ENCODE assay signal across 25 cellular contexts in the genomic region with DNA sequence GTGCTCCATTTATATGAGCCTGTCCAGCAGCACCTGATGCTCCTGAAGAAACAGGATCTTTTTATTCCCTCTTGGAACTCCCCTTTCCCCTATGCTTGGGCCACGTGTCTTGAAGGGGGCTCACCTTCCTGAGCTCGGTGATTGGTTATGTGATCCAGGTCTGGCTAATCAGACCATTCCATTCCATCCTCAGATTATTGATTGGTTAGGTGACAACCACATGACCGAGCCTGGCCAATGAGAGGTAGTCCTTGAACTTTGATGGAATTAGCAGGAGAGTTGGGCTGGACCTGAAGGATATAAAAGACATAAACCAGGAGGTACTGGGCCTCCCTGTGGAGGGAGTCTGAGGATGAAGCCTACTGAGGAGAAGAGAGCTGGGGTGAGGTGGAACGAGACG.
"Had no signal": no experiment of that assay in that cellular context is flagged by ENCODE, and none has a peak within 500 bp of the region (broad histone marks: within the 10 kb centered on the region; RNA-seq: fewer than 3 reads in every experiment).

No MANE protein-coding gene starts in this region.

- H3K27ac Mint-ChIP-seq: T-cell had no signal

- H3K36me3 ChIP-seq: SJSA1 had no signal

- H3K9ac ChIP-seq: KMS-11, SK-N-SH had no signal

- H3K27ac ChIP-seq: KMS-11, SJSA1 had no signal

- ATAC-seq: HepG2, T-cell had no signal

- H3K4me2 ChIP-seq: KMS-11, SK-N-SH had no signal

- H3K9me3 ChIP-seq: SJSA1, SK-N-SH had no signal

- H3K9me3 Mint-ChIP-seq: T-cell had no signal

- H3K4me3 ChIP-seq: SJSA1 had no signal

- H3K36me3 Mint-ChIP-seq: T-cell had no signal

- H3K4me1 ChIP-seq: SJSA1 had no signal

- FAIRE-seq: HepG2, RCC 7860 had no signal

- H3K4me1 Mint-ChIP-seq: T-cell had no signal

- H3K4me3 Mint-ChIP-seq: T-cell had no signal

- DNase-seq: IMR-90, Kasumi-1, MV-4-11, NCI-H1048, NCI-H1105, NCI-H1417, NCI-H1436 treated with DMSO at 0.1 percent for 48 hours, NCI-H1694, NCI-H187 treated with DMSO at 0.1 percent for 48 hours, NCI-H2029 treated with DMSO at 0.1 percent for 48 hours, NCI-H2171 treated with DMSO at 0.1 percent for 48 hours, NCI-H345, NCI-H446 treated with DMSO at 0.1 percent for 48 hours, NCI-H510A treated with DMSO at 0.1 percent for 48 hours, NCI-H526, Right ventricle myocardium superior, RPMI8226, SIG-M5, SK-N-SH, SW 1271, T-cell had no signal
